In genomic region chr1:163361123-163361934, GRCh38 we compare ENCODE assay signal across 8 cellular contexts. TPM values are rescaled to one million over a fixed set of nuclear protein-coding genes. Genes with fewer than 3 reads are reported as not detected.
A peak's percentile ranks its signal among the peaks of the same experiment; 100 is the strongest.
DNase-seq lines count a peak whose midpoint lies in the region; ATAC-seq and TF ChIP-seq lines count a peak whose summit lies in the region.

No MANE protein-coding gene starts in this region.

- H4K8ac ChIP-seq in mesenchymal stem cell (ENCODE audit: low read length) = no peak overlapping the region

- H2AK5ac ChIP-seq in mesenchymal stem cell (ENCODE audit: low read length, severe bottlenecking) = no peak overlapping the region

- H3K4me3 ChIP-seq in GM23338 (no peak overlapping the region), mesenchymal stem cell (ENCODE audit: insufficient read depth in 1 of 2, low read depth in 1 of 2, low read length in 2 of 2) (no peak overlapping the region)

- no peak overlapping the region for H3K14ac ChIP-seq in mesenchymal stem cell (ENCODE audit: low read length in 2 of 2)

- no peak overlapping the region for H2BK120ac ChIP-seq in mesenchymal stem cell (ENCODE audit: low read depth, low read length)

- no peak overlapping the region for H2BK5ac ChIP-seq in mesenchymal stem cell (ENCODE audit: low read depth, low read length, poor library complexity, severe bottlenecking)

- 48% methylated on average over 4 of the region's 5 CpGs for WGBS in mesenchymal stem cell

- H3K36me3 Mint-ChIP-seq in GM23338 (ENCODE audit: low read depth) = no peaks in the 10 kb centered on the region

- no peak overlapping the region for H3K23ac ChIP-seq in mesenchymal stem cell (ENCODE audit: low read length in 2 of 2)

- H3K79me2 ChIP-seq in GM23338 (replicated peaks; ENCODE audit: insufficient read depth) = no peaks in the 10 kb centered on the region

- H3K27me3 Mint-ChIP-seq in GM23338 (ENCODE audit: insufficient read depth, low read depth, poor library complexity) = no peaks in the 10 kb centered on the region

- H3K4me1 Mint-ChIP-seq in GM23338 = peaks cover 12% of the 10 kb centered on the region; the same call in 2 of the 3 replicates

- H3K4me1 ChIP-seq in GM23338 (ENCODE audit: insufficient read depth) = 0 out of 2 replicates have a peak, but pooled peaks cover 10% of the 10 kb centered on the region
- no peaks in the 10 kb centered on the region for H3K4me1 ChIP-seq in mesenchymal stem cell (ENCODE audit: control insufficient read depth, insufficient read depth, low read depth, low read length)

- H3K79me1 ChIP-seq in mesenchymal stem cell (replicated peaks; ENCODE audit: low read length, poor library complexity, severe bottlenecking) = no peaks in the 10 kb centered on the region

- H2BK15ac ChIP-seq in mesenchymal stem cell (ENCODE audit: low read depth, poor library complexity, severe bottlenecking) = no peak overlapping the region

- no peak overlapping the region for H4K91ac ChIP-seq in mesenchymal stem cell (ENCODE audit: low read length)

- peak; percentile 10 for DNase-seq in DMS79 (lab: John Stamatoyannopoulos, UW)
- DNase-seq in GM23338 (ENCODE audit: low spot score) = peak; percentile 69
- DNase-seq in NCI-H187 treated with DMSO at 0.1 percent for 48 hours (lab: John Stamatoyannopoulos, UW) = peak; percentile 72
- peak; percentile 6 for DNase-seq in amniotic epithelial cell (ENCODE audit: low read depth)
- DNase-seq in mesenchymal stem cell = peak; percentile 6
- no peak for DNase-seq in stimulated activated CD4-positive, alpha-beta T cell treated with anti-CD3 and anti-CD28 coated beads, Interleukin-4, amount 100 ng/mL, for 24 hours

- H3K9ac ChIP-seq in mesenchymal stem cell (ENCODE audit: low read length) = no peak overlapping the region

- H3K18ac ChIP-seq in mesenchymal stem cell (ENCODE audit: low read depth in 1 of 2, low read length in 2 of 2) = no peak overlapping the region

- no peaks in the 10 kb centered on the region for H4K20me1 ChIP-seq in GM23338 (replicated peaks; ENCODE audit: insufficient read depth)

- TF ChIP-seq CTCF in GM23338 (conservative IDR thresholded peaks at IDR 0.05; ENCODE audit: low read depth in 2 of 2) = peak; percentile 69 to 81

- H3K27ac ChIP-seq in GM23338 (ENCODE audit: low read depth) (no peak overlapping the region), mesenchymal stem cell (ENCODE audit: low read length, poor library complexity, severe bottlenecking) (no peak overlapping the region)

- H2BK12ac ChIP-seq in mesenchymal stem cell (ENCODE audit: low read length in 2 of 2) = no peak overlapping the region

- H3K27me3 ChIP-seq in GM23338 (ENCODE audit: insufficient read depth) = no peaks in the 10 kb centered on the region
- no peaks in the 10 kb centered on the region for H3K27me3 ChIP-seq in mesenchymal stem cell (ENCODE audit: control insufficient read depth in 1 of 2, insufficient read depth in 1 of 2, low read length in 2 of 2)

- H3K9me3 ChIP-seq in mesenchymal stem cell (ENCODE audit: control insufficient read depth, low read length) = no peaks in the 10 kb centered on the region

- H2AFZ ChIP-seq in GM23338 (0 out of 2 replicates have a peak overlapping the region, but pooled peaks have one; percentile 1), mesenchymal stem cell (ENCODE audit: low read depth, low read length) (no peak overlapping the region)

- H3K9me3 Mint-ChIP-seq in GM23338 = no peaks in the 10 kb centered on the region

- H3K4ac ChIP-seq in mesenchymal stem cell (ENCODE audit: low read depth in 1 of 2, low read length in 2 of 2) = no peak overlapping the region

- H3K36me3 ChIP-seq in GM23338 (ENCODE audit: insufficient read depth) (no peaks in the 10 kb centered on the region), mesenchymal stem cell (ENCODE audit: control insufficient read depth in 1 of 2, insufficient read depth in 2 of 2, low read depth in 1 of 2, low read length in 2 of 2) (no peaks in the 10 kb centered on the region)

- no peak overlapping the region for H3K4me2 ChIP-seq in GM23338
- H3K4me2 ChIP-seq in mesenchymal stem cell (ENCODE audit: low read length, poor library complexity, severe bottlenecking) = no peak overlapping the region

- ATAC-seq in GM23338 (peak; percentile 75), GM18873 (IDR thresholded peaks at IDR 0.05; ENCODE audit: low FRiP score, unreplicated experiment) (no peak), HG03342 (IDR thresholded peaks at IDR 0.05; ENCODE audit: unreplicated experiment) (no peak)

- no peaks in the 10 kb centered on the region for H3F3A ChIP-seq in GM23338 (replicated peaks; ENCODE audit: low read depth)

- no peak overlapping the region for H3K4me3 Mint-ChIP-seq in GM23338

- no peak overlapping the region for H3K27ac Mint-ChIP-seq in GM23338

- no peaks in the 10 kb centered on the region for H3K9me2 ChIP-seq in GM23338 (ENCODE audit: insufficient read depth)

TF ChIP-seq in GM23338, 12 proteins besides CTCF, POLR2A, EP300 and RAD21:
- no peak for TF ChIP-seq JUNB (IDR thresholded peaks at IDR 0.05; ENCODE audit: unreplicated experiment)

RNA-seq across cellular contexts. Expression of gene NUF2, which starts 39.6 kb away (rescaled TPM):
- 21.7 and 37.6 TPM in 2 replicates for total RNA-seq in GM23338 (2014; rRNA removed; shearing (Covaris generic))
- polyA plus RNA-seq in GM23338 (2016; fragmentation: Nextera tagmentation; extraction: Ambion mirVana) = 47.7 and 51.4 TPM in 2 replicates
- polyA plus RNA-seq in mesenchymal stem cell (2013, experiment 1 of 2) = 3.2 TPM
- polyA plus RNA-seq in mesenchymal stem cell (2013, experiment 2 of 2) = 3.3 TPM
